ENCODE assay signal across 14 cellular contexts in genomic region chr15:79943820-79944219, GRCh38. TPM values are rescaled to one million over a fixed set of nuclear protein-coding genes. Genes with fewer than 3 reads are reported as not detected.
A peak's percentile ranks its signal among the peaks of the same experiment; 100 is the strongest.
DNase-seq lines count a peak whose midpoint lies in the region; ATAC-seq and TF ChIP-seq lines count a peak whose summit lies in the region.
"Had no signal": no experiment of that assay in that cellular context is flagged by ENCODE, and none has a peak within 500 bp of the region (broad histone marks: within the 10 kb centered on the region; RNA-seq: fewer than 3 reads in every experiment).

No MANE protein-coding gene starts in this region.

- no peak overlapping the region for H2AFZ ChIP-seq in osteoblast (ENCODE audit: low read length)

- peaks cover 5% of the 10 kb centered on the region; the same call in 1 of the 2 replicates for H3K27me3 Mint-ChIP-seq in HFFc6 (ENCODE audit: insufficient read depth)

- H3K27ac Mint-ChIP-seq in HFFc6: peak overlapping the region; percentile 46

- no peaks in the 10 kb centered on the region for H3K9me3 Mint-ChIP-seq in HFFc6

- no peak for TF ChIP-seq CTCF in HFFc6 (IDR thresholded peaks at IDR 0.05)
- TF ChIP-seq CTCF in osteoblast (IDR thresholded peaks at IDR 0.05; ENCODE audit: extremely low read depth, low read depth, low read length): no peak
- no peak for TF ChIP-seq CTCF in spleen (IDR thresholded peaks at IDR 0.05 in 8 of 11, conservative IDR thresholded peaks at IDR 0.05 in 3 of 11)

- peak; percentile 33 to 60 for ATAC-seq in activated CD4-positive, CD25-positive, alpha-beta regulatory T cell treated with anti-CD3 and anti-CD28 coated beads, Interleukin-2, amount 50 U/mL, for 24 hours
- ATAC-seq in HG03558 (IDR thresholded peaks at IDR 0.05; ENCODE audit: extremely low read depth, unreplicated experiment): peak; percentile 74

- H3K27me3 ChIP-seq in osteoblast (ENCODE audit: insufficient read depth, low read length) (no peaks in the 10 kb centered on the region), spleen (replicated peaks in 1 of 7) (no peaks in the 10 kb centered on the region)
- H3K27me3 ChIP-seq: cardiac muscle cell, testis had no signal

- no peak overlapping the region for H3K4me2 ChIP-seq in osteoblast (ENCODE audit: insufficient read depth, low read length)

- no peaks in the 10 kb centered on the region for H3K79me2 ChIP-seq in osteoblast (ENCODE audit: insufficient read depth, low read length)

- H4K20me1 ChIP-seq in osteoblast (ENCODE audit: insufficient read depth, low read length): no peaks in the 10 kb centered on the region

- H3K36me3 ChIP-seq in osteoblast (ENCODE audit: insufficient read depth, low read length) (no peaks in the 10 kb centered on the region), spleen (no peaks in the 10 kb centered on the region)
- H3K36me3 ChIP-seq: cardiac muscle cell had no signal

- 55 to 81% (median 71%) methylated on average over 1 of the region's 1 CpG for WGBS in spleen, 5 donors

- no peak for DNase-seq in activated CD4-positive, CD25-positive, alpha-beta regulatory T cell (lab: John Stamatoyannopoulos, UW)
- DNase-seq in HFFc6 (peak; percentile 55), osteoblast (ENCODE audit: insufficient read length, low spot score, missing footprints) (peak; percentile 63), RKO (ENCODE audit: low spot score) (no peak), spleen (no peak)
- no peak for DNase-seq in activated naive CD4-positive, alpha-beta T cell treated with anti-CD3 and anti-CD28 coated beads, Interleukin-2, amount 50 U/mL, for 16 hours
- DNase-seq: hypothalamus, NCI-H1930, testis had no signal

- no peaks in the 10 kb centered on the region for H3K36me3 Mint-ChIP-seq in HFFc6 (ENCODE audit: low read depth)

- H3K4me1 Mint-ChIP-seq in HFFc6 (ENCODE audit: low read depth): peaks cover 34% of the 10 kb centered on the region

- H3K4me3 ChIP-seq in osteoblast (ENCODE audit: insufficient read depth, low read length): no peak overlapping the region
- H3K4me3 ChIP-seq in spleen: no peak overlapping the region
- H3K4me3 ChIP-seq: cardiac muscle cell, testis had no signal

- no peak overlapping the region for H3K27ac ChIP-seq in osteoblast (ENCODE audit: low read depth, low read length)
- H3K27ac ChIP-seq in spleen: no peak overlapping the region
- H3K27ac ChIP-seq: 22Rv1, cardiac muscle cell, testis had no signal

- H3K4me1 ChIP-seq in osteoblast (ENCODE audit: insufficient read depth, low read length) (no peaks in the 10 kb centered on the region), spleen (peaks cover 0 to 16% (median 8%) of the 10 kb centered on the region in 6 donors)
- H3K4me1 ChIP-seq: testis had no signal

- intact Hi-C loops in spleen (cut with DNase I; ENCODE audit: low total_unique reads): no loop called here

- no peak for TF ChIP-seq POLR2A in spleen (IDR thresholded peaks at IDR 0.05)

- H3K9me3 ChIP-seq in osteoblast (ENCODE audit: low read depth, low read length) (no peaks in the 10 kb centered on the region), spleen (no peaks in the 10 kb centered on the region)
- H3K9me3 ChIP-seq: testis had no signal

- peak overlapping the region; percentile 9; the same call in 1 of the 2 replicates for H3K4me3 Mint-ChIP-seq in HFFc6

RNA-seq across cellular contexts. Expression of gene BCL2A1, which starts 27.2 kb away (rescaled TPM):
- under 1 TPM in 2 of 6 experiments, not detected in 4; 0.27 to 0.46 TPM for total RNA-seq in HFFc6 (2021; fragmentation: NEBNext Ultra II Directional; extraction: Animal tissue kit (Norgen Biotek cat#: 25700))
- total RNA-seq in osteoblast: 0.29 TPM in 1 of 2 replicates, not detected in the other
- total RNA-seq in spleen: 100 to 1,000 TPM in 2 of 7 donors, 10 to 100 TPM in 5; 34.4 to 180 (median 69.7) TPM
- polyA plus RNA-seq in spleen: 10 to 100 TPM; 47.2 to 55.5 (median 52.9) TPM
- total RNA-seq: cardiac muscle cell, myocyte, testis had no signal

RNA-seq across cellular contexts. Expression of gene MTHFS, which starts 47.0 kb away (rescaled TPM):
- total RNA-seq in HFFc6 (2021; fragmentation: NEBNext Ultra II Directional; extraction: Animal tissue kit (Norgen Biotek cat#: 25700)): 10 to 100 TPM; 18.5 to 23.0 (median 21.1) TPM
- total RNA-seq in osteoblast: 15.6 and 17.0 TPM in 2 replicates
- total RNA-seq in spleen: 10 to 100 TPM; 11.7 to 30.6 (median 26.0) TPM
- 10 to 100 TPM; 33.0 to 54.2 (median 46.5) TPM for polyA plus RNA-seq in spleen

Comparison
In these comparisons a context has a peak if more than half of its experiments do, and no peak if none do; other contexts are left out.
1. DNase-seq: peak in HFFc6 (single experiment) and osteoblast (single experiment); none in activated CD4-positive, CD25-positive, alpha-beta regulatory T cell (0 of 4), activated naive CD4-positive, alpha-beta T cell treated with anti-CD3 and anti-CD28 coated beads, Interleukin-2, amount 50 U/mL, for 16 hours (single experiment), RKO (single experiment) and spleen (single experiment).
2. RNA of gene BCL2A1, which starts 27.2 kb away (total RNA-seq): 34.4 to 180 TPM in spleen; 0.27 to 0.46 TPM in HFFc6 and 0.29 TPM in osteoblast; every median in the first group is over 10 times any median in the second.